In genomic region chr6:166939276-166939816, GRCh38 we compare ENCODE assay signal across 20 cellular contexts. TPM values are rescaled to one million over a fixed set of nuclear protein-coding genes. Genes with fewer than 3 reads are reported as not detected.
DNase-seq lines count a peak whose midpoint lies in the region; ATAC-seq, FAIRE-seq and TF ChIP-seq lines count a peak whose summit lies in the region.
"Had no signal": no experiment of that assay in that cellular context is flagged by ENCODE, and none has a peak within 500 bp of the region (broad histone marks: within the 10 kb centered on the region; RNA-seq: fewer than 3 reads in every experiment).

No MANE protein-coding gene starts in this region.

- no peaks in the 10 kb centered on the region for H3K27me3 Mint-ChIP-seq in GM23338 (ENCODE audit: insufficient read depth, low read depth, poor library complexity)

- BruUV-seq in PC-9 (replicated peaks; lab: Mats Ljungman, UMichigan), result no TSS peak

- H2AFZ ChIP-seq in PC-9 (no peak overlapping the region), GM23338 (no peak overlapping the region)
- H2AFZ ChIP-seq: GM23248 had no signal

- no peaks in the 10 kb centered on the region for H3K9me2 ChIP-seq in PC-9 (ENCODE audit: insufficient read depth)
- H3K9me2 ChIP-seq in GM23338 (ENCODE audit: insufficient read depth), result no peaks in the 10 kb centered on the region
- H3K9me2 ChIP-seq: SK-N-SH had no signal

- no peak overlapping the region for H3K27ac ChIP-seq in A549
- 0 out of 2 replicates have a peak overlapping the region, but pooled peaks have one; percentile 68 for H3K27ac ChIP-seq in PC-9
- no peak overlapping the region for H3K27ac ChIP-seq in GM23338 (ENCODE audit: low read depth)
- H3K27ac ChIP-seq: BLaER1 treated with 17β-estradiol and CSF1 and Interleukin-3, amounts not matched to agents 10 nM and 100 nM; GM23248; Peyer's patch had no signal

- FAIRE-seq in A549 (lab: Jason Lieb, UNC), result no peak

- H3K27me3 ChIP-seq in PC-9 (ENCODE audit: insufficient read depth, low read depth) (no peaks in the 10 kb centered on the region), GM23338 (ENCODE audit: insufficient read depth) (no peaks in the 10 kb centered on the region)
- H3K27me3 ChIP-seq: BLaER1 treated with 17β-estradiol and CSF1 and Interleukin-3, amounts not matched to agents 10 nM and 100 nM; Peyer's patch had no signal

- no peak for TF ChIP-seq EP300 in A549 (IDR thresholded peaks at IDR 0.05)

- 87% methylated on average over 4 of the region's 4 CpGs for WGBS in A549 (ENCODE audit: missing lambda C conversion rate)

- DNase-seq in NCI-H2171 treated with DMSO at 0.1 percent for 48 hours (lab: John Stamatoyannopoulos, UW), result peak; percentile 35
- DNase-seq in NCI-H2171 (lab: John Stamatoyannopoulos, UW), result no peak
- DNase-seq in A549 (ENCODE audit: low read depth in 1 of 2, low spot score in 1 of 2), result no peak
- DNase-seq in PC-9, result no peak
- DNase-seq in mesenteric fat pad (ENCODE audit: low spot score), result peak; percentile 11
- no peak for DNase-seq in stimulated activated naive CD4-positive, alpha-beta T cell (lab: John Stamatoyannopoulos, UW)
- DNase-seq in GM23338 (ENCODE audit: low spot score), result no peak
- DNase-seq: 8988T, DMS79 treated with DMSO at 0.1 percent for 48 hours, GM23248, NCI-H1048, NCI-H1694, NCI-H510A, NCI-H82, SK-N-SH had no signal

- no peak for TF ChIP-seq RAD21 in A549 (conservative IDR thresholded peaks at IDR 0.05 in 1 of 2, IDR thresholded peaks at IDR 0.05 in 1 of 2)

- H3K4me1 Mint-ChIP-seq in GM23338, result peaks cover 10% of the 10 kb centered on the region; the same call in 2 of the 3 replicates

- H3K79me2 ChIP-seq in PC-9 (ENCODE audit: low read depth) (no peaks in the 10 kb centered on the region), GM23338 (replicated peaks; ENCODE audit: insufficient read depth) (no peaks in the 10 kb centered on the region)

- no peaks in the 10 kb centered on the region for H3K36me3 ChIP-seq in PC-9 (ENCODE audit: low read depth)
- H3K36me3 ChIP-seq in GM23338 (ENCODE audit: insufficient read depth), result peaks cover 4% of the 10 kb centered on the region; the same call in 1 of the 2 replicates

- POLR2A ChIA-PET in A549 (lab: Yijun Ruan, JAX), result no interaction called here
- POLR2A ChIA-PET in PC-9 (lab: Charles Lee; ENCODE audit: unreplicated experiment), result no interaction called here

- CTCF ChIA-PET in A549 (lab: Yijun Ruan, JAX) (no interaction called here), PC-9 (lab: Charles Lee) (no interaction called here)

- H4K20me1 ChIP-seq in PC-9 (ENCODE audit: insufficient read depth), result no peaks in the 10 kb centered on the region
- H4K20me1 ChIP-seq in GM23338 (replicated peaks; ENCODE audit: insufficient read depth), result peaks cover 5% of the 10 kb centered on the region; the same call in 1 of the 2 replicates

- H3K4me3 Mint-ChIP-seq in GM23338, result no peak overlapping the region

- no peaks in the 10 kb centered on the region for H3K9me3 Mint-ChIP-seq in GM23338

- intact Hi-C loops in PC-9 (cut with micrococcal nuclease; ENCODE audit: unreplicated experiment), result no loop called here

- H3F3A ChIP-seq in PC-9 (ENCODE audit: insufficient read depth, low read depth) (peaks cover 20% of the 10 kb centered on the region; the same call in 1 of the 2 replicates), GM23338 (replicated peaks; ENCODE audit: low read depth) (no peaks in the 10 kb centered on the region)

- H3K4me3 ChIP-seq in A549 (no peak overlapping the region), PC-9 (no peak overlapping the region), GM23338 (no peak overlapping the region)
- H3K4me3 ChIP-seq: BLaER1 treated with 17β-estradiol and CSF1 and Interleukin-3, amounts not matched to agents 10 nM and 100 nM; GM23248; Peyer's patch had no signal

- H3K9me3 ChIP-seq in A549 (no peaks in the 10 kb centered on the region), PC-9 (ENCODE audit: insufficient read depth, low read depth) (no peaks in the 10 kb centered on the region)
- H3K9me3 ChIP-seq: BLaER1 treated with 17β-estradiol and CSF1 and Interleukin-3, amounts not matched to agents 10 nM and 100 nM; Peyer's patch; SK-N-SH had no signal

- ATAC-seq in A549, result no peak
- ATAC-seq in HG03432 (IDR thresholded peaks at IDR 0.05; ENCODE audit: unreplicated experiment), result no peak
- ATAC-seq in GM23338, result no peak
- ATAC-seq: HCT116, Right ventricle myocardium inferior had no signal

- H3K4me1 ChIP-seq in A549, result no peaks in the 10 kb centered on the region
- H3K4me1 ChIP-seq in PC-9 (replicated peaks; ENCODE audit: insufficient read depth), result peaks cover 18% of the 10 kb centered on the region
- no peaks in the 10 kb centered on the region for H3K4me1 ChIP-seq in GM23338 (ENCODE audit: insufficient read depth)
- H3K4me1 ChIP-seq: Peyer's patch had no signal

- no peak for TF ChIP-seq CTCF in A549 (IDR thresholded peaks at IDR 0.05)
- no peak for TF ChIP-seq CTCF in PC-9 (conservative IDR thresholded peaks at IDR 0.05)
- no peak for TF ChIP-seq CTCF in GM23338 (conservative IDR thresholded peaks at IDR 0.05; ENCODE audit: low read depth in 2 of 2)

- H3K4me2 ChIP-seq in A549 (no peak overlapping the region), PC-9 (no peak overlapping the region), GM23338 (no peak overlapping the region)
- H3K4me2 ChIP-seq: BLaER1 treated with 17β-estradiol and CSF1 and Interleukin-3, amounts not matched to agents 10 nM and 100 nM; SK-N-SH had no signal

- no peak overlapping the region for H3K27ac Mint-ChIP-seq in GM23338

- H3K36me3 Mint-ChIP-seq in GM23338 (ENCODE audit: low read depth), result peaks cover 10% of the 10 kb centered on the region; the same call in 1 of the 3 replicates

- no peak for TF ChIP-seq POLR2A in A549 (IDR thresholded peaks at IDR 0.05; ENCODE audit: low read length)

TF ChIP-seq in A549, 52 proteins besides CTCF, POLR2A, EP300 and RAD21:
- no peak for TF ChIP-seq PHF8 (IDR thresholded peaks at IDR 0.05; ENCODE audit: borderline replicate concordance, low read depth)
- TF ChIP-seq MAFK (IDR thresholded peaks at IDR 0.05; ENCODE audit: partially characterized antibody), result peak; percentile 36

TF ChIP-seq in GM23338, 12 proteins besides CTCF, POLR2A, EP300 and RAD21 (continues in another document):
- TF ChIP-seq EZH2phosphoT487 (IDR thresholded peaks at IDR 0.05; ENCODE audit: unreplicated experiment) (no peak), JUNB (IDR thresholded peaks at IDR 0.05; ENCODE audit: unreplicated experiment) (no peak), ETS1 (IDR thresholded peaks at IDR 0.05) (no peak), CREB1 (CRISPR knock-in tag; IDR thresholded peaks at IDR 0.05; ENCODE audit: low read depth) (no peak), EZH2 (IDR thresholded peaks at IDR 0.05; ENCODE audit: low read depth, unreplicated experiment) (no peak), ZNF331 (CRISPR knock-in tag; IDR thresholded peaks at IDR 0.05; ENCODE audit: low read depth) (no peak), NANOG (IDR thresholded peaks at IDR 0.05; ENCODE audit: borderline replicate concordance) (no peak), POLR2AphosphoS5 (IDR thresholded peaks at IDR 0.05; ENCODE audit: low read depth) (no peak), ZNF114 (CRISPR knock-in tag; IDR thresholded peaks at IDR 0.05) (no peak)

RNA-seq across cellular contexts. Expression of gene RNASET2, which starts 17.0 kb away (rescaled TPM):
- polyA plus RNA-seq in A549 (2011; rRNA removed) (10.6 and 11.2 TPM in 2 replicates), A549 (2017; fragmentation: RNase III; extraction: RNeasy Plus Mini Kit Qiagen cat#74134 plus additional on column Dnase treatment) (9.3 to 10.5 TPM (median 10.4 TPM) in 3 replicates), GM23338 (2016; fragmentation: Nextera tagmentation; extraction: Ambion mirVana) (40.5 and 44.3 TPM in 2 replicates)
- polyA plus RNA-seq in A549 (2012; cell fraction: cytosol; rRNA removed), result 10.0 and 11.7 TPM in 2 replicates
- polyA plus RNA-seq in A549 (2012; cell fraction: nucleus; rRNA removed), result 11.3 and 13.1 TPM in 2 replicates
- 2.8 and 3.1 TPM in 2 replicates for polyA minus RNA-seq in A549 (2011; rRNA and poly(A)+ RNA removed)
- total RNA-seq in PC-9 (2021) (16.3 and 20.1 TPM in 2 replicates), mesenteric fat pad (50.6 TPM)
- total RNA-seq in GM23338 (2014; rRNA removed; shearing (Covaris generic)), result 51.4 and 62.8 TPM in 2 replicates

RNA-seq across cellular contexts. Expression of gene CEP43, which starts 59.9 kb away (rescaled TPM):
- polyA plus RNA-seq in A549 (2011; rRNA removed) (13.7 and 19.6 TPM in 2 replicates), A549 (2017; fragmentation: RNase III; extraction: RNeasy Plus Mini Kit Qiagen cat#74134 plus additional on column Dnase treatment) (12.1 to 13.8 TPM (median 12.9 TPM) in 3 replicates), GM23338 (2016; fragmentation: Nextera tagmentation; extraction: Ambion mirVana) (33.8 and 39.9 TPM in 2 replicates)
- polyA plus RNA-seq in A549 (2012; cell fraction: cytosol; rRNA removed), result 4.1 and 4.4 TPM in 2 replicates
- 6.5 and 10.0 TPM in 2 replicates for polyA plus RNA-seq in A549 (2012; cell fraction: nucleus; rRNA removed)
- polyA minus RNA-seq in A549 (2011; rRNA and poly(A)+ RNA removed), result 5.0 and 5.1 TPM in 2 replicates
- total RNA-seq in PC-9 (2021) (18.1 and 19.7 TPM in 2 replicates), mesenteric fat pad (8.6 TPM)
- total RNA-seq in GM23338 (2014; rRNA removed; shearing (Covaris generic)), result 43.1 and 44.3 TPM in 2 replicates

Comparison
In these comparisons a context has a peak if more than half of its experiments do, and no peak if none do; other contexts are left out.
1. DNase-seq: peak in NCI-H2171 treated with DMSO at 0.1 percent for 48 hours (single experiment) and mesenteric fat pad (single experiment); none in NCI-H2171 (single experiment), A549 (0 of 2), PC-9 (0 of 2), stimulated activated naive CD4-positive, alpha-beta T cell (0 of 6) and GM23338 (single experiment).